8 cellular contexts compared by ENCODE assay signal in the genomic region with DNA sequence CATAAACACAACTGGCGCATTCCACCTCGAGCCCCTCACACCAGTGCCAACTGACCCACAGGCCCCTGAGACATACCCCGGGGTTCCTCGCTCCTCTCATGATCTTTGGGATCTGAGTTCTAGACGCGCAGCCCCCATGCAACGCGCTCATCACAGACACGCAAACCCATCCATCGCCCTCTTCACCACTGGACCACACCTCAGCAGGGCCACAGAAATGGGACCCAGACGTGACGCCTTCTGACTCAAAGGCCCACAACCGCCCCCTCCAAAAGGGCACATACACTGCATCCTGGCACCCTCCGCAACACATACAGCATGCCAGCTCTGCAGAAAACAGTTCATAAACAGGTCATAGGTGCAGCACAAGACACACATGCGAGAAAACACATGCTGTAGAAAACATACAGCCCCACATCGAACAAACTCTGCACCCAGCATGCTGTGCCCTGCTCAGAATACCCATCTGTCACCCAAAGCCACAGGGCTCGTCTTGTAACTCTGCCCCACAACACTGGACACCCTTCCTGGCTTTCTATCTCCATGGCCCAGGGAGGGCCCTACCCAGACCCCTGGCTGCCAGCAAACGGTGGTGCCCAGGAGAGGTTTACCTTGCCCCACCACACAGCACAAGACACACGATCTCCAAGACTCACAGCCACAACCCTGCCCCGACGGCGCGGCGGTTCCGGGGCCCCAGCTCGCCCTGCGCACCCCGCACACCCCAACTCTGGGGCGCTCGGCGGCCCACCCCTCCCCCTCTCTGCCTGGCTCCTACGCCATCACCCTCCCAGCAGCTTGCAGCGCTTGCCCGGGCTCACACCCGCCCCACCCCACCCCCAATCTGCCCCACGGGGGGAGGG. TPM values are rescaled to one million over a fixed set of nuclear protein-coding genes. Genes with fewer than 3 reads are reported as not detected.
DNase-seq lines count a peak whose midpoint lies in the region; ATAC-seq and TF ChIP-seq lines count a peak whose summit lies in the region.

No MANE protein-coding gene starts in this region.

- DNase-seq in DND-41 = peak; percentile 64
- DNase-seq in NCI-H226 = peak; percentile 19
- DNase-seq in activated T-cell treated with anti-CD3 and anti-CD28 coated beads, Interleukin-2, amount 50 U/mL, for 4 hours = peak; percentile 42
- DNase-seq in myocyte (ENCODE audit: low read depth) = peak; percentile 68
- peak in 40 of 49 donors; percentile 18 to 80 (median 58) for DNase-seq in substantia nigra (lab: John Stamatoyannopoulos, UW)
- DNase-seq in H4 (ENCODE audit: low spot score) = no peak

- peaks cover 3% of the 10 kb centered on the region for H3K36me3 ChIP-seq in DND-41 (ENCODE audit: insufficient read depth, low read length)

- peaks cover 65% of the 10 kb centered on the region for H3K4me1 Mint-ChIP-seq in activated T-cell treated with anti-CD3 and anti-CD28 coated beads, Interleukin-2, amount 50 U/mL, for 4 hours (ENCODE audit: low read depth)

- H3K4me2 ChIP-seq in DND-41 (ENCODE audit: insufficient read depth, low read length) = peak overlapping the region; percentile 88

- peak overlapping the region; percentile 98 for H3K9ac ChIP-seq in DND-41 (ENCODE audit: low read depth, low read length)

- peak overlapping the region; percentile 69 for H2AFZ ChIP-seq in DND-41 (ENCODE audit: low read depth, low read length)

- ATAC-seq in DND-41 (ENCODE audit: insufficient read depth, low read depth) (peak; percentile 28), esophagus mucosa (peak; percentile 30), GM18511 (IDR thresholded peaks at IDR 0.05; ENCODE audit: unreplicated experiment) (no peak)
- peak; percentile 23 to 31 for ATAC-seq in activated T-cell treated with anti-CD3 and anti-CD28 coated beads, Interleukin-2, amount 50 U/mL, for 4 hours

- peak overlapping the region; percentile 81 for H3K27ac ChIP-seq in DND-41 (ENCODE audit: low read length)
- peak overlapping the region; percentile 98 for H3K27ac ChIP-seq in substantia nigra (ENCODE audit: low read depth, low read length, poor library complexity, severe bottlenecking)

- peak overlapping the region; percentile 65 to 77 for H3K4me3 ChIP-seq in DND-41 (ENCODE audit: low read depth in 1 of 2, low read length in 2 of 2)

- peaks cover 69% of the 10 kb centered on the region for H3K79me2 ChIP-seq in DND-41 (ENCODE audit: insufficient read depth, low read length)

- H3K4me3 Mint-ChIP-seq in activated T-cell treated with anti-CD3 and anti-CD28 coated beads, Interleukin-2, amount 50 U/mL, for 4 hours = peak overlapping the region; percentile 89

- H3K36me3 Mint-ChIP-seq in activated T-cell treated with anti-CD3 and anti-CD28 coated beads, Interleukin-2, amount 50 U/mL, for 4 hours (ENCODE audit: insufficient read depth) = no peaks in the 10 kb centered on the region

- H3K27me3 Mint-ChIP-seq in activated T-cell treated with anti-CD3 and anti-CD28 coated beads, Interleukin-2, amount 50 U/mL, for 4 hours (ENCODE audit: low read depth) = no peaks in the 10 kb centered on the region

- no peaks in the 10 kb centered on the region for H3K9me3 ChIP-seq in DND-41 (ENCODE audit: insufficient read depth, low read length, severe bottlenecking)

- H3K4me1 ChIP-seq in DND-41 (ENCODE audit: insufficient read depth, low read length) = peaks cover 40% of the 10 kb centered on the region

- H4K20me1 ChIP-seq in DND-41 (ENCODE audit: insufficient read depth, low read length) = peaks cover 32% of the 10 kb centered on the region

- TF ChIP-seq CTCF in DND-41 (IDR thresholded peaks at IDR 0.05; ENCODE audit: borderline replicate concordance, extremely low read depth, low read length, poor library complexity, severe bottlenecking) = no peak

- no peaks in the 10 kb centered on the region for H3K27me3 ChIP-seq in DND-41 (ENCODE audit: insufficient read depth, low read length, poor library complexity)

- H3K9me3 Mint-ChIP-seq in activated T-cell treated with anti-CD3 and anti-CD28 coated beads, Interleukin-2, amount 50 U/mL, for 4 hours = no peaks in the 10 kb centered on the region

RNA-seq across cellular contexts. Expression of gene ZBTB4, which starts 0.9 kb away (rescaled TPM):
- 10 to 100 TPM; 16.0 to 18.0 (median 17.5) TPM for total RNA-seq in activated T-cell treated with anti-CD3 and anti-CD28 coated beads, Interleukin-2, amount 50 U/mL, for 4 hours
- total RNA-seq in esophagus mucosa (21.0 TPM), myocyte (32.8 and 38.0 TPM in 2 replicates)
- 41.9 TPM for polyA plus RNA-seq in myocyte (2012)
- total RNA-seq in H4 (2014; rRNA removed; shearing (Covaris generic)) = 4.5 and 7.5 TPM in 2 replicates

RNA-seq across cellular contexts. Expression of gene SLC35G6, which starts 2.7 kb away (rescaled TPM):
- total RNA-seq in activated T-cell treated with anti-CD3 and anti-CD28 coated beads, Interleukin-2, amount 50 U/mL, for 4 hours = not detected
- total RNA-seq in esophagus mucosa = not detected
- total RNA-seq in myocyte = not detected in 2 replicates
- polyA plus RNA-seq in myocyte (2012) = 0.45 TPM
- not detected in 2 replicates for total RNA-seq in H4 (2014; rRNA removed; shearing (Covaris generic))

RNA-seq across cellular contexts. Expression of gene POLR2A, which starts 5.7 kb away (rescaled TPM):
- total RNA-seq in activated T-cell treated with anti-CD3 and anti-CD28 coated beads, Interleukin-2, amount 50 U/mL, for 4 hours = 100 to 1,000 TPM; 184 to 188 (median 188) TPM
- 116 TPM for total RNA-seq in esophagus mucosa
- 41.2 and 47.1 TPM in 2 replicates for total RNA-seq in myocyte
- 71.1 TPM for polyA plus RNA-seq in myocyte (2012)
- total RNA-seq in H4 (2014; rRNA removed; shearing (Covaris generic)) = 9.9 and 11.3 TPM in 2 replicates

RNA-seq across cellular contexts. Expression of gene CHRNB1, which starts 33.6 kb away (rescaled TPM):
- total RNA-seq in activated T-cell treated with anti-CD3 and anti-CD28 coated beads, Interleukin-2, amount 50 U/mL, for 4 hours = 1 to 10 TPM; 3.9 to 4.6 (median 4.3) TPM
- 4.9 TPM for total RNA-seq in esophagus mucosa
- 213 and 222 TPM in 2 replicates for total RNA-seq in myocyte
- polyA plus RNA-seq in myocyte (2012) = 107 TPM
- total RNA-seq in H4 (2014; rRNA removed; shearing (Covaris generic)) = 4.4 and 6.3 TPM in 2 replicates

RNA-seq across cellular contexts. Expression of gene FGF11, which starts 39.2 kb away (rescaled TPM):
- total RNA-seq in activated T-cell treated with anti-CD3 and anti-CD28 coated beads, Interleukin-2, amount 50 U/mL, for 4 hours = under 1 TPM; 0.19 to 0.32 (median 0.28) TPM
- 8.6 TPM for total RNA-seq in esophagus mucosa
- total RNA-seq in myocyte = 41.7 and 89.9 TPM in 2 replicates
- 56.4 TPM for polyA plus RNA-seq in myocyte (2012)
- total RNA-seq in H4 (2014; rRNA removed; shearing (Covaris generic)) = not detected in 2 replicates
